Comparison of ENCODE assay signal across 11 cellular contexts in genomic region chr6:30480536-30481156, GRCh38. TPM values are rescaled to one million over a fixed set of nuclear protein-coding genes. Genes with fewer than 3 reads are reported as not detected.
DNase-seq lines count a peak whose midpoint lies in the region; ATAC-seq, FAIRE-seq and TF ChIP-seq lines count a peak whose summit lies in the region.
"Had no signal": no experiment of that assay in that cellular context is flagged by ENCODE, and none has a peak within 500 bp of the region (broad histone marks: within the 10 kb centered on the region; RNA-seq: fewer than 3 reads in every experiment).

No MANE protein-coding gene starts in this region.

- FAIRE-seq in keratinocyte (lab: Jason Lieb, UNC) (no peak), GM12891 (lab: Jason Lieb, UNC) (no peak)
- FAIRE-seq: frontal cortex had no signal

- BruUV-seq in Caco-2 (replicated peaks; lab: Mats Ljungman, UMichigan): no TSS peak

- POLR2A ChIA-PET in Caco-2 (lab: Charles Lee): no interaction called here
- POLR2A ChIA-PET in activated CD8-positive, alpha-beta T cell treated with anti-CD3 and anti-CD28 coated beads, Interleukin-2, amount 10 ng/mL, durations not matched to agents 7 days and 5 days (lab: Charles Lee): interaction anchor here (1.3 kb wide), 1 partner anchor 10 kb away, joined by 4 read pairs; no protein-coding TSS in a partner anchor

- no peak for TF ChIP-seq POLR2A in GM12891 (IDR thresholded peaks at IDR 0.05; ENCODE audit: low read depth, low read length)

- DNase-seq in Caco-2 (no peak), keratinocyte (ENCODE audit: low read depth, low spot score) (no peak), 8988T (no peak), GM12891 (ENCODE audit: insufficient read length, low spot score) (no peak)
- peak; percentile 75 for DNase-seq in activated CD8-positive, alpha-beta T cell treated with anti-CD3 and anti-CD28 coated beads, Interleukin-2, amount 10 ng/mL, durations not matched to agents 7 days and 5 days
- DNase-seq: aorta had no signal

- H3K9me1 ChIP-seq in keratinocyte (ENCODE audit: control insufficient read depth, extremely low read depth, insufficient read depth, low read length): no peaks in the 10 kb centered on the region

- no peaks in the 10 kb centered on the region for H3K36me3 Mint-ChIP-seq in Caco-2 (ENCODE audit: insufficient read depth, unreplicated experiment)
- peaks cover 5% of the 10 kb centered on the region for H3K36me3 Mint-ChIP-seq in activated CD8-positive, alpha-beta T cell treated with anti-CD3 and anti-CD28 coated beads, Interleukin-2, amount 10 ng/mL, durations not matched to agents 7 days and 5 days (ENCODE audit: low read depth)

- peaks cover 11% of the 10 kb centered on the region for H3K4me1 Mint-ChIP-seq in Caco-2 (ENCODE audit: low read depth, unreplicated experiment)
- H3K4me1 Mint-ChIP-seq in activated CD8-positive, alpha-beta T cell treated with anti-CD3 and anti-CD28 coated beads, Interleukin-2, amount 10 ng/mL, durations not matched to agents 7 days and 5 days (ENCODE audit: low read depth): peaks cover 21% of the 10 kb centered on the region
- H3K4me1 Mint-ChIP-seq: neural crest cell had no signal

- intact Hi-C loops in Caco-2 (cut with micrococcal nuclease; ENCODE audit: unreplicated experiment): loop anchor here (5.0 kb wide), 2 partner anchors 192 to 607 kb away; partner anchors contain the start of gene DHX16

- H3K4me3 ChIP-seq in Caco-2 (ENCODE audit: low read depth, low read length): no peak overlapping the region
- no peak overlapping the region for H3K4me3 ChIP-seq in KMS-11 (IDR thresholded peaks at IDR 0.05; ENCODE audit: insufficient read depth, low read depth, low read length)
- peak overlapping the region in 1 of 3 experiments; percentile 30 for H3K4me3 ChIP-seq in keratinocyte (ENCODE audit: control insufficient read depth in 2 of 3, extremely low read depth in 1 of 3, insufficient read depth in 2 of 3, low read depth in 1 of 3, low read length in 3 of 3)

- dilution Hi-C loops in keratinocyte (cut with MboI; ENCODE audit: extremely low pct_ligation_motif_present, low sequenced_read_pairs): no loop called here

- H3K4me1 ChIP-seq in Caco-2: peaks cover 16% of the 10 kb centered on the region
- H3K4me1 ChIP-seq in KMS-11 (ENCODE audit: low read depth, poor library complexity, severe bottlenecking): peaks cover 22% of the 10 kb centered on the region
- H3K4me1 ChIP-seq in keratinocyte (ENCODE audit: control insufficient read depth, extremely low read depth, insufficient read depth, low read length): peaks cover 18% of the 10 kb centered on the region

- no peaks in the 10 kb centered on the region for H3K9me3 ChIP-seq in Caco-2
- no peaks in the 10 kb centered on the region for H3K9me3 ChIP-seq in keratinocyte (ENCODE audit: control insufficient read depth, low read depth, low read length)

- H3K27ac ChIP-seq in KMS-11 (no peak overlapping the region), keratinocyte (ENCODE audit: control insufficient read depth, insufficient read depth, low read length) (no peak overlapping the region)

- H3K27me3 Mint-ChIP-seq in Caco-2 (ENCODE audit: insufficient read depth, unreplicated experiment): peaks cover 30% of the 10 kb centered on the region
- peaks cover 61% of the 10 kb centered on the region for H3K27me3 Mint-ChIP-seq in activated CD8-positive, alpha-beta T cell treated with anti-CD3 and anti-CD28 coated beads, Interleukin-2, amount 10 ng/mL, durations not matched to agents 7 days and 5 days (ENCODE audit: low read depth)

- H3K4me2 ChIP-seq in KMS-11 (peak overlapping the region; percentile 31; the same call in 1 of the 2 replicates), keratinocyte (ENCODE audit: control insufficient read depth, extremely low read depth, insufficient read depth, low read depth, low read length) (peak overlapping the region; percentile 66)

- no peaks in the 10 kb centered on the region for H3K9me3 Mint-ChIP-seq in Caco-2 (ENCODE audit: unreplicated experiment)
- peaks cover 7% of the 10 kb centered on the region for H3K9me3 Mint-ChIP-seq in activated CD8-positive, alpha-beta T cell treated with anti-CD3 and anti-CD28 coated beads, Interleukin-2, amount 10 ng/mL, durations not matched to agents 7 days and 5 days (ENCODE audit: insufficient read depth)
- H3K9me3 Mint-ChIP-seq: neural crest cell had no signal

- H4K20me1 ChIP-seq in KMS-11 (ENCODE audit: insufficient read depth): no peaks in the 10 kb centered on the region
- H4K20me1 ChIP-seq in keratinocyte (ENCODE audit: control insufficient read depth, extremely low read depth, insufficient read depth, low read length): no peaks in the 10 kb centered on the region

- peak overlapping the region; percentile 13 for H3K4me3 Mint-ChIP-seq in Caco-2 (ENCODE audit: unreplicated experiment)
- H3K4me3 Mint-ChIP-seq in activated CD8-positive, alpha-beta T cell treated with anti-CD3 and anti-CD28 coated beads, Interleukin-2, amount 10 ng/mL, durations not matched to agents 7 days and 5 days: peak overlapping the region; percentile 22
- H3K4me3 Mint-ChIP-seq: neural crest cell had no signal

- H2AFZ ChIP-seq in KMS-11 (ENCODE audit: low read depth): no peak overlapping the region
- H2AFZ ChIP-seq in keratinocyte (ENCODE audit: control insufficient read depth, low read length): no peak overlapping the region

- TF ChIP-seq CTCF in Caco-2 (IDR thresholded peaks at IDR 0.05; ENCODE audit: insufficient read depth in 1 of 2, low read depth in 1 of 2, low read length in 1 of 2, severe bottlenecking in 1 of 2, unreplicated experiment in 1 of 2) (no peak), KMS-11 (conservative IDR thresholded peaks at IDR 0.05; ENCODE audit: low read depth, low read length) (no peak), keratinocyte (optimal IDR thresholded peaks at IDR 0.05 in 1 of 3, IDR thresholded peaks at IDR 0.05 in 1 of 3, conservative IDR thresholded peaks at IDR 0.05 in 1 of 3; ENCODE audit: extremely low read depth in 1 of 3, insufficient read depth in 2 of 3, low read length in 3 of 3) (no peak)

- CTCF ChIA-PET in Caco-2 (lab: Charles Lee): interaction anchor here (0.9 to 1.9 kb wide), 2 partner anchors 64 to 65 kb away, joined by 3 to 60 read pairs; no protein-coding TSS in a partner anchor
- CTCF ChIA-PET in activated CD8-positive, alpha-beta T cell treated with anti-CD3 and anti-CD28 coated beads, Interleukin-2, amount 10 ng/mL, durations not matched to agents 7 days and 5 days (lab: Charles Lee): interaction anchor here (0.8 to 10.3 kb wide), 11 partner anchors 12 to 250 kb away, joined by 3 to 464 read pairs (median 51); partner anchors contain the start of genes GNL1 and PRR3

- H3K9ac ChIP-seq in KMS-11 (no peak overlapping the region), keratinocyte (ENCODE audit: control insufficient read depth, extremely low read depth, insufficient read depth, low read length) (no peak overlapping the region)

- H3K27ac Mint-ChIP-seq in Caco-2 (ENCODE audit: unreplicated experiment): no peak overlapping the region
- H3K27ac Mint-ChIP-seq in activated CD8-positive, alpha-beta T cell treated with anti-CD3 and anti-CD28 coated beads, Interleukin-2, amount 10 ng/mL, durations not matched to agents 7 days and 5 days: peak overlapping the region; percentile 22

- H3K36me3 ChIP-seq in Caco-2 (ENCODE audit: control insufficient read depth, insufficient read depth, low read length): no peaks in the 10 kb centered on the region
- H3K36me3 ChIP-seq in KMS-11 (ENCODE audit: insufficient read depth): no peaks in the 10 kb centered on the region
- no peaks in the 10 kb centered on the region for H3K36me3 ChIP-seq in keratinocyte (ENCODE audit: control insufficient read depth in 2 of 2, extremely low read depth in 1 of 2, insufficient read depth in 2 of 2, low read length in 2 of 2)

- H3K27me3 ChIP-seq in Caco-2 (replicated peaks; ENCODE audit: control insufficient read depth, insufficient read depth, low read length) (peaks cover 4% of the 10 kb centered on the region), KMS-11 (ENCODE audit: insufficient read depth, low read depth) (peaks cover 65% of the 10 kb centered on the region), keratinocyte (ENCODE audit: control insufficient read depth, extremely low read depth, insufficient read depth, low read length) (peaks cover 28% of the 10 kb centered on the region)

- ATAC-seq in activated CD8-positive, alpha-beta T cell treated with anti-CD3 and anti-CD28 coated beads, Interleukin-2, amount 10 ng/mL, durations not matched to agents 7 days and 5 days: peak; percentile 75
- no peak for ATAC-seq in GM19035 (IDR thresholded peaks at IDR 0.05; ENCODE audit: unreplicated experiment)
- no peak for ATAC-seq in GM18511 (IDR thresholded peaks at IDR 0.05; ENCODE audit: unreplicated experiment)

- H3K79me2 ChIP-seq in KMS-11 (ENCODE audit: insufficient read depth, low read depth) (no peaks in the 10 kb centered on the region), keratinocyte (ENCODE audit: control insufficient read depth, insufficient read depth, low read length) (no peaks in the 10 kb centered on the region)

TF ChIP-seq in GM12891, 5 proteins besides CTCF, POLR2A, EP300 and RAD21:
- TF ChIP-seq TAF1 (IDR thresholded peaks at IDR 0.05; ENCODE audit: low read depth, low read length): no peak
- TF ChIP-seq POLR2AphosphoS5 (IDR thresholded peaks at IDR 0.05; ENCODE audit: low read depth, low read length): no peak
- no peak for TF ChIP-seq POU2F2 (IDR thresholded peaks at IDR 0.05; ENCODE audit: low read depth, low read length)
- no peak for TF ChIP-seq PAX5 (IDR thresholded peaks at IDR 0.05; ENCODE audit: insufficient read depth, low read length, severe bottlenecking)
- TF ChIP-seq SPI1 (IDR thresholded peaks at IDR 0.05; ENCODE audit: low read depth, low read length): no peak

RNA-seq across cellular contexts. Expression of gene HLA-E, which starts 8.7 kb away (rescaled TPM):
- 47.0 and 49.6 TPM in 2 replicates for total RNA-seq in Caco-2 (2022)
- total RNA-seq in activated CD8-positive, alpha-beta T cell treated with anti-CD3 and anti-CD28 coated beads, Interleukin-2, amount 10 ng/mL, durations not matched to agents 7 days and 5 days: 100 to 1,000 TPM; 523 to 536 TPM
- polyA plus RNA-seq in keratinocyte: 108 to 177 TPM (median 123 TPM) in 3 replicates
- polyA plus RNA-seq in keratinocyte (2011; ENCODE audit: low read depth): 103 TPM
- 77.7 and 98.8 TPM in 2 replicates for polyA plus RNA-seq in keratinocyte (2011; cell fraction: cytosol; rRNA removed)
- 209 and 216 TPM in 2 replicates for polyA plus RNA-seq in keratinocyte (2011; cell fraction: nucleus; rRNA removed)
- polyA plus RNA-seq in keratinocyte (2012; ENCODE audit: low replicate concordance): 127 and 177 TPM in 2 replicates
- 97.8 to 136 TPM (median 115 TPM) in 3 replicates for polyA minus RNA-seq in keratinocyte
- 130 TPM for polyA minus RNA-seq in keratinocyte (2011; cell fraction: cytosol; rRNA and poly(A)+ RNA removed)
- 141 and 156 TPM in 2 replicates for polyA minus RNA-seq in keratinocyte (2011; cell fraction: nucleus; rRNA and poly(A)+ RNA removed)
- polyA plus RNA-seq in GM12891 (2012; ENCODE audit: low read depth, missing spikeins): 359 TPM

Comparison
In these comparisons a context has a peak if more than half of its experiments do, and no peak if none do; other contexts are left out.
1. RNA of gene HLA-E, which starts 8.7 kb away (total RNA-seq): 523 to 536 TPM in activated CD8-positive, alpha-beta T cell treated with anti-CD3 and anti-CD28 coated beads, Interleukin-2, amount 10 ng/mL, durations not matched to agents 7 days and 5 days; 47.0 to 49.6 TPM in Caco-2; every median in the first group is over 10 times any median in the second.